Comparison of ENCODE assay signal across 18 cellular contexts in the genomic region with DNA sequence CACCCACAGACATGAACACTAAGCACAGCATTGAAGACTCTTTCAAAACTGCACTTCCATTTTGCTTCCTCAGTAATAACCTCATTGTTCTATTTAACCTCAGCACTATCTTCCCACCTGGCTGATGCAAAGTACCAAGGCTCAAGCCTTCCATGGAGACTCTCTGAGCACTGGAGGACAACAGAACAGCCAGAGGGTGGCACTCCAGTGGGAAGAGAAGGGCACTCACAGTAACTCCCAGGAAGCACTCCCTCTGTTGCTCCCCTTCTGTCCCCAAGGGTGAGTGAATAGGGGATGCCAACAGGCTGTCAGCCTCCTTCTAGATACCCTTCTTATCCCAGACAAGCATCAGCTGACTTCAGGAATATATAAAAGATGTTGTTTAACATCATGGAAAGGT. TPM values are rescaled to one million over a fixed set of nuclear protein-coding genes. Genes with fewer than 3 reads are reported as not detected.
A peak's percentile ranks its signal among the peaks of the same experiment; 100 is the strongest.
DNase-seq lines count a peak whose midpoint lies in the region; ATAC-seq and TF ChIP-seq lines count a peak whose summit lies in the region.
"Had no signal": no experiment of that assay in that cellular context is flagged by ENCODE, and none has a peak within 500 bp of the region (broad histone marks: within the 10 kb centered on the region; RNA-seq: fewer than 3 reads in every experiment).

No MANE protein-coding gene starts in this region.

- no peaks in the 10 kb centered on the region for H3K27me3 ChIP-seq in left ventricle myocardium inferior (ENCODE audit: low read depth)

- POLR2A ChIA-PET in activated CD8-positive, alpha-beta T cell treated with anti-CD3 and anti-CD28 coated beads for 36 hours (lab: Charles Lee) = no interaction called here

- H3K4me1 Mint-ChIP-seq in activated CD8-positive, alpha-beta T cell treated with anti-CD3 and anti-CD28 coated beads for 36 hours (ENCODE audit: low read depth) = peaks cover 6% of the 10 kb centered on the region

- CTCF ChIA-PET in activated CD8-positive, alpha-beta T cell treated with anti-CD3 and anti-CD28 coated beads for 36 hours (lab: Charles Lee) = interaction anchor here (1.2 kb wide), 1 partner anchor 61 kb away, joined by 5 read pairs; no protein-coding TSS in a partner anchor

- intact Hi-C loops in left ventricle myocardium inferior (cut with micrococcal nuclease) = no loop called here
- intact Hi-C loops in left cardiac atrium (cut with DNase I) = no loop called here
- intact Hi-C loops in activated CD8-positive, alpha-beta T cell treated with anti-CD3 and anti-CD28 coated beads for 36 hours (cut with micrococcal nuclease) = no loop called here

- no peaks in the 10 kb centered on the region for H3K36me3 Mint-ChIP-seq in activated CD8-positive, alpha-beta T cell treated with anti-CD3 and anti-CD28 coated beads for 36 hours (ENCODE audit: low read depth)

- no peaks in the 10 kb centered on the region for H3K9me3 ChIP-seq in left ventricle myocardium inferior (replicated peaks)
- H3K9me3 ChIP-seq: HAP-1 had no signal

- DNase-seq in left ventricle myocardium inferior (no peak), left cardiac atrium (no peak), coronary artery (ENCODE audit: low spot score) (no peak), retina (peak; percentile 8), NCI-H2081 treated with DMSO at 0.1 percent for 48 hours (lab: John Stamatoyannopoulos, UW) (no peak), H4 (ENCODE audit: low spot score) (no peak)
- no peak for DNase-seq in activated CD8-positive, alpha-beta T cell treated with anti-CD3 and anti-CD28 coated beads for 36 hours
- DNase-seq: DMS53, MV-4-11, NCI-H1417 treated with DMSO at 0.1 percent for 48 hours, NCI-H2029, OCI-M1 had no signal

- no peaks in the 10 kb centered on the region for H3K9me3 Mint-ChIP-seq in activated CD8-positive, alpha-beta T cell treated with anti-CD3 and anti-CD28 coated beads for 36 hours

- no peak overlapping the region for H3K27ac Mint-ChIP-seq in activated CD8-positive, alpha-beta T cell treated with anti-CD3 and anti-CD28 coated beads for 36 hours
- H3K27ac Mint-ChIP-seq: IgD-negative memory B cell had no signal

- peak overlapping the region; percentile 6 for H3K27ac ChIP-seq in left ventricle myocardium inferior (replicated peaks)
- H3K27ac ChIP-seq in coronary artery = peak overlapping the region; percentile 95 to 98
- H3K27ac ChIP-seq: C4-2B, SK-N-MC had no signal

- no peak overlapping the region for H3K4me3 Mint-ChIP-seq in activated CD8-positive, alpha-beta T cell treated with anti-CD3 and anti-CD28 coated beads for 36 hours
- H3K4me3 Mint-ChIP-seq: IgD-negative memory B cell had no signal

- TF ChIP-seq CTCF in left ventricle myocardium inferior (IDR thresholded peaks at IDR 0.05; ENCODE audit: borderline replicate concordance) (no peak), coronary artery (IDR thresholded peaks at IDR 0.05) (no peak)
- no peak for TF ChIP-seq CTCF in activated CD8-positive, alpha-beta T cell treated with anti-CD3 and anti-CD28 coated beads for 36 hours (IDR thresholded peaks at IDR 0.05)

- H3K36me3 ChIP-seq in left ventricle myocardium inferior = peaks cover 15% of the 10 kb centered on the region
- H3K36me3 ChIP-seq: HAP-1 had no signal

- no peak for ATAC-seq in left cardiac atrium
- ATAC-seq in HG03108 (IDR thresholded peaks at IDR 0.05; ENCODE audit: unreplicated experiment) = no peak
- ATAC-seq in activated CD8-positive, alpha-beta T cell treated with anti-CD3 and anti-CD28 coated beads for 36 hours = no peak
- ATAC-seq: GM12878 had no signal

- peaks cover 39% of the 10 kb centered on the region for H3K27me3 Mint-ChIP-seq in activated CD8-positive, alpha-beta T cell treated with anti-CD3 and anti-CD28 coated beads for 36 hours

- peaks cover 66% of the 10 kb centered on the region for H3K4me1 ChIP-seq in left ventricle myocardium inferior
- H3K4me1 ChIP-seq: HAP-1 had no signal

- H3K4me3 ChIP-seq in left ventricle myocardium inferior = no peak overlapping the region
- no peak overlapping the region for H3K4me3 ChIP-seq in coronary artery
- H3K4me3 ChIP-seq: GM12878, HAP-1, SK-N-MC had no signal

RNA-seq across cellular contexts. Expression of gene ME3, which starts 3.5 kb away (rescaled TPM):
- total RNA-seq in left ventricle myocardium inferior (33.4 TPM), left cardiac atrium (10 to 100 TPM; 19.7 to 24.2 TPM)
- total RNA-seq in activated CD8-positive, alpha-beta T cell treated with anti-CD3 and anti-CD28 coated beads for 36 hours = 1 to 10 TPM; 5.0 to 6.2 TPM
- 0.18 TPM in 1 of 2 replicates, not detected in the other for total RNA-seq in H4 (2014; rRNA removed; shearing (Covaris generic))
